ENCODE assay signal across 24 cellular contexts in the genomic region with DNA sequence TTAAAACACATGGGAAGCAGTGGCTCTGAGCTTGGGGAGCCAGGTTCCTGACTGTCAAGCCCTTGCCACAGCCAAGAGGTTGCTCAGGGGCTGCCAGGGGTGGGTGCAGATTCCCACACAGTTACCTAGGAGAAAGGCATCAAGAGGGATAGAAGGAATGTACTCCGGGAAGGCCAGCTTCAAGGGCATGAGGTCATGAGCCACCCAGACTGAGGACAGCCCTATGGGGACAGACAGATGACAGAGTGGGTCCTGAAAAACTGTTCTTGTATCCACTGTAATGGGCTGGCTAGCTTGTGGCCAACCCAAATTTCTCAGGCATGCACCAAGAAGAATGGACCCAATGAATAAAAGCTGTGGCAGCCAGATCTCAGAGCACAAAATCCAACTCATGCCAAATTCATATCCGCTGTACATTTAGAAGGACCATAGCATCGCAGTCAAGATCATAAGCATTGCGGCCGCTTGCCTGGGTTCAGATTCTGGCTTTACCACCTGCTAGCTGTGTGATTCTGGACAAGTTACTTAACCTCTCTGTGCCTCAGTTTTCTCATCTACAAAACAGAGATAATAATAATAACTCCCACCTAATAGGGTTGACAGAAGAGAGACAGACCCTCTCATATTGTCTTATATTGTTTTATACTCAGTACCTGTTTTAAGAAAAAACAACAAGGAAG. TPM values are rescaled to one million over a fixed set of nuclear protein-coding genes. Genes with fewer than 3 reads are reported as not detected.
A peak's percentile ranks its signal among the peaks of the same experiment; 100 is the strongest.
DNase-seq lines count a peak whose midpoint lies in the region; ATAC-seq, FAIRE-seq and TF ChIP-seq lines count a peak whose summit lies in the region.
"Had no signal": no experiment of that assay in that cellular context is flagged by ENCODE, and none has a peak within 500 bp of the region (broad histone marks: within the 10 kb centered on the region; RNA-seq: fewer than 3 reads in every experiment).

No MANE protein-coding gene starts in this region.

- RAD21 ChIA-PET in GM12878 (lab: Charles Lee; ENCODE audit: unreplicated experiment): interaction anchor here (1.1 to 2.5 kb wide), 5 partner anchors 17 to 36 kb away, joined by 3 to 12 read pairs (median 6); no protein-coding TSS in a partner anchor

- no peak for DNase-seq in A549 (ENCODE audit: low read depth in 1 of 2, low spot score in 1 of 2)
- no peak for DNase-seq in GM12878 (ENCODE audit: low read depth, low spot score)
- DNase-seq in left colon: no peak
- DNase-seq in CD4-positive, alpha-beta T cell: no peak
- no peak for DNase-seq in occipital lobe (lab: John Stamatoyannopoulos, UW)
- DNase-seq: BE2C; CD4-positive, CD25-positive, alpha-beta regulatory T cell; HFFc6; Kasumi-1; MG63; NCI-H1092; NCI-H1436 treated with DMSO at 0.1 percent for 48 hours; NCI-H2029 treated with DMSO at 0.1 percent for 48 hours; NCI-H2171 treated with DMSO at 0.1 percent for 48 hours; NK-92 treated with Interleukin-12 subunit alpha and Interleukin-12 subunit beta, amount 100 ng/mL, for 24 hours; Right ventricle myocardium superior; SW 1271 had no signal

- no peak for FAIRE-seq in A549 (lab: Jason Lieb, UNC)
- FAIRE-seq in GM12878 (lab: Jason Lieb, UNC): no peak
- FAIRE-seq: GM12891, H54 had no signal

- TF ChIP-seq EP300 in A549 (IDR thresholded peaks at IDR 0.05): no peak
- TF ChIP-seq EP300 in GM12878 (IDR thresholded peaks at IDR 0.05; ENCODE audit: borderline replicate concordance in 1 of 2, control insufficient read depth in 1 of 2, low read depth in 2 of 2, low read length in 2 of 2): no peak

- POLR2A ChIA-PET in A549 (lab: Yijun Ruan, JAX): no interaction called here
- POLR2A ChIA-PET in GM12878 (lab: Charles Lee): interaction anchor here (0.8 to 2.3 kb wide), 4 partner anchors 12 to 28 kb away, joined by 4 to 8 read pairs (median 6); no protein-coding TSS in a partner anchor
- POLR2A ChIA-PET in CD4-positive, alpha-beta T cell (lab: Charles Lee): no interaction called here

- peak overlapping the region; percentile 30; the same call in 2 of the 3 replicates for H3K4me2 ChIP-seq in A549
- peak overlapping the region; percentile 48 for H3K4me2 ChIP-seq in GM12878 (ENCODE audit: control insufficient read depth, insufficient read depth)

- H4K20me1 ChIP-seq in GM12878 (ENCODE audit: control insufficient read depth, insufficient read depth): no peaks in the 10 kb centered on the region

- H3K27me3 Mint-ChIP-seq in CD4-positive, alpha-beta T cell: peaks cover 40% of the 10 kb centered on the region
- H3K27me3 Mint-ChIP-seq: CD4-positive, CD25-positive, alpha-beta regulatory T cell had no signal

- SMC1A ChIA-PET in GM12878 (lab: Charles Lee; ENCODE audit: uncharacterized antibody, unreplicated experiment): interaction anchor here (0.5 to 3.0 kb wide), 12 partner anchors 10 to 42 kb away, joined by 3 to 13 read pairs (median 4); no protein-coding TSS in a partner anchor

- intact Hi-C loops in GM12878 (cut with micrococcal nuclease; ENCODE audit: unreplicated experiment): loop anchor here (2.0 kb wide), 2 partner anchors 16 to 34 kb away; no protein-coding TSS in a partner anchor
- intact Hi-C loops in left colon (cut with DNase I, micrococcal nuclease): no loop called here
- intact Hi-C loops in CD4-positive, alpha-beta T cell (cut with DNase I, micrococcal nuclease): no loop called here

- no peak for TF ChIP-seq POLR2A in A549 (IDR thresholded peaks at IDR 0.05; ENCODE audit: low read length)
- TF ChIP-seq POLR2A in GM12878 (IDR thresholded peaks at IDR 0.05; ENCODE audit: low read depth, low read length): no peak
- no peak for TF ChIP-seq POLR2A in GM18505 (IDR thresholded peaks at IDR 0.05; ENCODE audit: borderline replicate concordance, extremely low read depth, insufficient read depth, insufficient read length)

- H3K4me1 ChIP-seq in A549: peaks cover 10% of the 10 kb centered on the region; the same call in 1 of the 3 replicates
- peaks cover 49% of the 10 kb centered on the region for H3K4me1 ChIP-seq in GM12878 (ENCODE audit: control insufficient read depth, insufficient read depth, low read length)
- H3K4me1 ChIP-seq: BE2C had no signal

- no peaks in the 10 kb centered on the region for H3K36me3 Mint-ChIP-seq in CD4-positive, alpha-beta T cell (ENCODE audit: low read depth)
- H3K36me3 Mint-ChIP-seq: CD4-positive, CD25-positive, alpha-beta regulatory T cell; IgD-negative memory B cell had no signal

- no peak for TF ChIP-seq RAD21 in A549 (conservative IDR thresholded peaks at IDR 0.05 in 1 of 2, IDR thresholded peaks at IDR 0.05 in 1 of 2)
- TF ChIP-seq RAD21 in GM12878 (IDR thresholded peaks at IDR 0.05; ENCODE audit: insufficient read depth, low read depth, low read length): no peak

- H3K27ac ChIP-seq in A549: no peak overlapping the region
- peak overlapping the region; percentile 47 for H3K27ac ChIP-seq in GM12878 (ENCODE audit: control insufficient read depth, insufficient read depth)
- H3K27ac ChIP-seq in CD4-positive, alpha-beta T cell (ENCODE audit: low read depth, low read length): no peak overlapping the region

- in situ Hi-C loops in GM12878 (cut with MboI): no loop called here

- H3K27ac Mint-ChIP-seq in CD4-positive, alpha-beta T cell: no peak overlapping the region
- H3K27ac Mint-ChIP-seq: CD4-positive, CD25-positive, alpha-beta regulatory T cell; HFFc6; IgD-negative memory B cell had no signal

- no TSS peak for BruUV-seq in GM12878 (replicated peaks; lab: Mats Ljungman, UMichigan)

- no peaks in the 10 kb centered on the region for H3K79me2 ChIP-seq in GM12878 (ENCODE audit: control insufficient read depth, insufficient read depth, low read length)

- no peak overlapping the region for H2AFZ ChIP-seq in GM12878 (ENCODE audit: control insufficient read depth, low read depth, low read length)

- H3K4me3 ChIP-seq in A549 (no peak overlapping the region), GM12878 (no peak overlapping the region)
- H3K4me3 ChIP-seq: MG63 had no signal

- H3K9me3 Mint-ChIP-seq in CD4-positive, alpha-beta T cell: no peaks in the 10 kb centered on the region
- H3K9me3 Mint-ChIP-seq: CD4-positive, CD25-positive, alpha-beta regulatory T cell; HFFc6; IgD-negative memory B cell had no signal

- H3K4me1 Mint-ChIP-seq in CD4-positive, alpha-beta T cell (ENCODE audit: low read depth): no peaks in the 10 kb centered on the region
- H3K4me1 Mint-ChIP-seq: CD4-positive, CD25-positive, alpha-beta regulatory T cell had no signal

- WGBS in A549 (ENCODE audit: missing lambda C conversion rate): 97% methylated on average over 5 of the region's 5 CpGs
- 96% methylated on average over 5 of the region's 5 CpGs for WGBS in GM12878 (ENCODE audit: insufficient coverage, insufficient replicate concordance, low lambda C conversion rate, missing lambda C conversion rate)

- H3K4me3 Mint-ChIP-seq in CD4-positive, alpha-beta T cell: no peak overlapping the region
- H3K4me3 Mint-ChIP-seq: CD4-positive, CD25-positive, alpha-beta regulatory T cell; HFFc6 had no signal

- no peak overlapping the region for H3K9ac ChIP-seq in GM12878 (ENCODE audit: control insufficient read depth, insufficient read depth, low read length)

- TF ChIP-seq CTCF in A549 (IDR thresholded peaks at IDR 0.05): no peak
- TF ChIP-seq CTCF in GM12878 (IDR thresholded peaks at IDR 0.05 in 2 of 3, conservative IDR thresholded peaks at IDR 0.05 in 1 of 3; ENCODE audit: control insufficient read depth in 2 of 3, extremely low read depth in 1 of 3, insufficient read depth in 1 of 3, low read depth in 3 of 3, low read length in 3 of 3): no peak
- TF ChIP-seq CTCF in CD4-positive, alpha-beta T cell (IDR thresholded peaks at IDR 0.05): no peak

- ATAC-seq in A549: no peak
- peak; percentile 40 for ATAC-seq in GM19395 (IDR thresholded peaks at IDR 0.05; ENCODE audit: unreplicated experiment)
- peak; percentile 36 for ATAC-seq in GM12878
- ATAC-seq in left colon: peak; percentile 12
- ATAC-seq in GM18505 (IDR thresholded peaks at IDR 0.05; ENCODE audit: unreplicated experiment): no peak
- no peak for ATAC-seq in HG02798 (IDR thresholded peaks at IDR 0.05; ENCODE audit: poor library complexity, unreplicated experiment)
- no peak for ATAC-seq in CD4-positive, alpha-beta T cell (ENCODE audit: poor library complexity)

- CTCF ChIA-PET in A549 (lab: Yijun Ruan, JAX) (interaction anchor here (1.3 to 3.3 kb wide), 4 partner anchors 13 to 432 kb away, joined by 3 to 16 read pairs (median 4); no protein-coding TSS in a partner anchor), GM12878 (lab: Yijun Ruan, JAX) (interaction anchor here (1.0 to 2.1 kb wide), 6 partner anchors 16 to 41 kb away, joined by 3 to 11 read pairs (median 4); no protein-coding TSS in a partner anchor)
- CTCF ChIA-PET in CD4-positive, alpha-beta T cell (lab: Charles Lee): no interaction called here

- no peaks in the 10 kb centered on the region for H3K9me3 ChIP-seq in A549
- peaks cover 5% of the 10 kb centered on the region; the same call in 2 of the 3 replicates for H3K9me3 ChIP-seq in GM12878 (replicated peaks; ENCODE audit: control insufficient read depth, insufficient read depth, low read length)
- no peaks in the 10 kb centered on the region for H3K9me3 ChIP-seq in CD4-positive, alpha-beta T cell (ENCODE audit: control insufficient read depth, low read length)
- H3K9me3 ChIP-seq: BE2C, MG63 had no signal

- no peaks in the 10 kb centered on the region for H3K27me3 ChIP-seq in GM12878 (replicated peaks in 1 of 2; ENCODE audit: control insufficient read depth in 2 of 2, insufficient read depth in 2 of 2, low read length in 1 of 2)
- no peaks in the 10 kb centered on the region for H3K27me3 ChIP-seq in CD4-positive, alpha-beta T cell (ENCODE audit: control insufficient read depth, insufficient read depth, low read length)
- H3K27me3 ChIP-seq: BE2C, MG63 had no signal

- H3K36me3 ChIP-seq in GM12878 (ENCODE audit: control insufficient read depth in 2 of 2, insufficient read depth in 2 of 2, low read length in 1 of 2): no peaks in the 10 kb centered on the region; a peak in 1 of 4 replicates
- H3K36me3 ChIP-seq: BE2C, MG63 had no signal

RNA-seq across cellular contexts. Expression of gene KCNMA1, which starts 44.9 kb away (rescaled TPM):
- 14.9 and 16.2 TPM in 2 replicates for polyA plus RNA-seq in A549 (2011; rRNA removed)
- 36.9 and 42.2 TPM in 2 replicates for polyA plus RNA-seq in A549 (2012; cell fraction: cytosol; rRNA removed)
- polyA plus RNA-seq in A549 (2012; cell fraction: nucleus; rRNA removed): 50.8 and 52.5 TPM in 2 replicates
- polyA plus RNA-seq in A549 (2017; fragmentation: RNase III; extraction: RNeasy Plus Mini Kit Qiagen cat#74134 plus additional on column Dnase treatment): 30.6 to 36.7 TPM (median 34.2 TPM) in 3 replicates
- 29.5 and 33.5 TPM in 2 replicates for polyA minus RNA-seq in A549 (2011; rRNA and poly(A)+ RNA removed)
- 131 and 133 TPM in 2 replicates for total RNA-seq in GM12878 (2013; cell fraction: nucleolus; rRNA removed)
- 17.9 and 19.1 TPM in 2 replicates for total RNA-seq in GM12878 (2014; rRNA removed)
- total RNA-seq in GM12878 (2014; rRNA removed; fragmentation: Illumina TruSeq; extraction: Trizol): 20.0 and 22.4 TPM in 2 replicates
- 35.6 and 37.0 TPM in 2 replicates for total RNA-seq in GM12878 (2021)
- 2.5 TPM for polyA plus RNA-seq in GM12878 (2011; ENCODE audit: low read depth)
- 7.4 and 10.6 TPM in 2 replicates for polyA plus RNA-seq in GM12878 (2011; rRNA removed)
- polyA plus RNA-seq in GM12878 (2011; cell fraction: cytosol; rRNA removed): 9.8 and 10.7 TPM in 2 replicates
- polyA plus RNA-seq in GM12878 (2011; cell fraction: nucleus; rRNA removed): 25.2 and 26.9 TPM in 2 replicates
- polyA plus RNA-seq in GM12878 (2012): 2.5 and 2.8 TPM in 2 replicates
- 22.5 and 28.1 TPM in 2 replicates for polyA plus RNA-seq in GM12878 (2014; fragmentation: Illumina TruSeq; extraction: Trizol)
- 10 to 100 TPM in 1 of 2 experiments, 1 to 10 TPM in 1; 8.5 to 14.0 TPM for polyA plus RNA-seq in GM12878 (2014; fragmentation: Nextera tagmentation; extraction: Ambion mirVana)
- polyA plus RNA-seq in GM12878 (2014; rRNA removed): 40.7 and 48.2 TPM in 2 replicates
- 10 to 100 TPM; 72.5 to 77.0 TPM for polyA plus RNA-seq in GM12878 (2016; fragmentation: Nextera tagmentation; extraction: Ambion mirVana)
- 39.1 and 39.8 TPM in 2 replicates for polyA minus RNA-seq in GM12878 (2011; rRNA and poly(A)+ RNA removed)
- 2.8 and 4.3 TPM in 2 replicates for polyA minus RNA-seq in GM12878 (2011; cell fraction: cytosol; rRNA and poly(A)+ RNA removed)
- 48.6 and 74.1 TPM in 2 replicates for polyA minus RNA-seq in GM12878 (2011; cell fraction: nucleus; rRNA and poly(A)+ RNA removed)
- total RNA-seq in left colon: 10 to 100 TPM; 49.9 to 76.2 TPM
- total RNA-seq in CD4-positive, alpha-beta T cell: not detected
- 43.0 TPM for total RNA-seq in occipital lobe
- total RNA-seq: CD4-positive, CD25-positive, alpha-beta regulatory T cell; OCI-LY7 had no signal
- polyA plus RNA-seq: CD4-positive, CD25-positive, alpha-beta regulatory T cell had no signal

Comparison
In these comparisons a context has a peak if more than half of its experiments do, and no peak if none do; other contexts are left out.
1. ATAC-seq: peak in GM19395 (single experiment), GM12878 (single experiment) and left colon (single experiment); none in A549 (0 of 2), GM18505 (single experiment), HG02798 (single experiment) and CD4-positive, alpha-beta T cell (single experiment).
2. RNA of gene KCNMA1, which starts 44.9 kb away (total RNA-seq): 49.9 to 76.2 TPM in left colon, 43.0 TPM in occipital lobe (single experiment) and 17.9 to 133 TPM in GM12878; not detected in CD4-positive, alpha-beta T cell; every median in the first group is over 10 times any median in the second.